Comparison of ENCODE assay signal across 8 cellular contexts in the genomic region with DNA sequence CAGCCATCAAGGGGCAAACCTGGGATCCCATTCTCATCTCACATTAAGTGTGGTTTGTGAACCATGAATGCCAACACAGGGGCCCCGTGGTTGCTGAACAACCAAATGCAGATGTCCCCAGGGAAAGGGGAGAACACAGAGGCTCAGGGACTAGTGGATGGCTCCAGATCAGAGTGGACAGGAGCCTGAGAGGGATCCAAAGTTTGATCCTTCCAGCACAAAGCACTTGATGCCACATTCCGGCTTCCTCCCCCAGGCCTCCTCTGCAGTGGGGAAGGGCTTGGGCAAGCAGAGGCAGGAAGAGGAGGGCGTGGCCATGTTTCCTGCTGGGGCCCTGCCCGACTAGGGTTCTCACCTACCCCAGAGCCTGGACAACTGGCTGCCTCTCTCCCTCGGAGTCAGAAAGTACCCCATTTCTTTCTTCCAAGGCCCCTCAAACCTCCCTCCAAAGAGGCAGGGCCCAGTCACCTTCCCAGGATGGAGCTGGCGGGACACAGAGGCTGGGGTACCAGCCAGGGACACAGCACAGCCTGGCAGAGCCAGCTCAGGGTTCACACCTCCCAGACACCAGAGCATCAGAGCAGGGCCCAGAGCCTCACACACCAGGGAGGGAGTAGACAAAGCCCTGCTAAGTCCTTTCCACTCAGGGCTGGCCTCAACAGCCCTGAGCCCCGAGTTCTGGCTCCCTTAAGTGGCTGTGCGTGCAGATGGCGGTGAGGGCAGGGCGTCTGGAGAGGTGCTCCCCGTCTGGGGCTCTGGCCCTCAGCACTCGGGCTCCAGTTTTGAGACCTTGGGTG. TPM values are rescaled to one million over a fixed set of nuclear protein-coding genes. Genes with fewer than 3 reads are reported as not detected.
DNase-seq lines count a peak whose midpoint lies in the region; ATAC-seq and TF ChIP-seq lines count a peak whose summit lies in the region.

No MANE protein-coding gene starts in this region.

- peak overlapping the region; percentile 88 for H3K4me3 Mint-ChIP-seq in GM23338
- peak overlapping the region; percentile 92 to 93 for H3K4me3 Mint-ChIP-seq in activated T-cell treated with anti-CD3 and anti-CD28 coated beads, Interleukin-2, amount 50 U/mL, for 72 hours

- peaks cover 17% of the 10 kb centered on the region for H3F3A ChIP-seq in GM23338 (replicated peaks; ENCODE audit: low read depth)

- no peaks in the 10 kb centered on the region for H4K20me1 ChIP-seq in GM23338 (replicated peaks; ENCODE audit: insufficient read depth)

- peak overlapping the region; percentile 89 for H3K27ac Mint-ChIP-seq in GM23338
- peak overlapping the region; percentile 88 for H3K27ac Mint-ChIP-seq in activated T-cell treated with anti-CD3 and anti-CD28 coated beads, Interleukin-2, amount 50 U/mL, for 72 hours

- H3K36me3 ChIP-seq in GM23338 (ENCODE audit: insufficient read depth): no peaks in the 10 kb centered on the region
- H3K36me3 ChIP-seq in NT2/D1 (ENCODE audit: insufficient read depth, insufficient read length, low read length): no peaks in the 10 kb centered on the region

- H3K9me3 ChIP-seq in NT2/D1 (ENCODE audit: insufficient read depth, low read length): no peaks in the 10 kb centered on the region

- H3K9me3 Mint-ChIP-seq in GM23338: no peaks in the 10 kb centered on the region
- H3K9me3 Mint-ChIP-seq in activated T-cell treated with anti-CD3 and anti-CD28 coated beads, Interleukin-2, amount 50 U/mL, for 72 hours: no peaks in the 10 kb centered on the region

- H2AFZ ChIP-seq in GM23338: no peak overlapping the region

- no peaks in the 10 kb centered on the region for H3K9me2 ChIP-seq in GM23338 (ENCODE audit: insufficient read depth)

- peak overlapping the region; percentile 59 for H3K9ac ChIP-seq in NT2/D1 (ENCODE audit: insufficient read length, low read depth)

- DNase-seq in GM23338 (ENCODE audit: low spot score) (peak; percentile 89), NT2/D1 (ENCODE audit: low read depth, low spot score) (peak; percentile 51), left ventricle myocardium superior (peak; percentile 73), OCI-M2 (lab: John Stamatoyannopoulos, UW; ENCODE audit: unreplicated experiment) (no peak), GM19238 (ENCODE audit: insufficient read length, low spot score) (no peak)
- peak; percentile 73 to 81 for DNase-seq in activated T-cell treated with anti-CD3 and anti-CD28 coated beads, Interleukin-2, amount 50 U/mL, for 72 hours

- H3K4me2 ChIP-seq in GM23338: peak overlapping the region; percentile 88

- ATAC-seq in GM23338 (peak; percentile 11), left ventricle myocardium superior (no peak), GM21360 (IDR thresholded peaks at IDR 0.05; ENCODE audit: unreplicated experiment) (no peak)
- peak in 1 of 2 donors; percentile 12 for ATAC-seq in activated T-cell treated with anti-CD3 and anti-CD28 coated beads, Interleukin-2, amount 50 U/mL, for 72 hours (replicated peaks in 1 of 2)

- H3K27me3 ChIP-seq in GM23338 (ENCODE audit: insufficient read depth): no peaks in the 10 kb centered on the region
- no peaks in the 10 kb centered on the region for H3K27me3 ChIP-seq in NT2/D1 (ENCODE audit: insufficient read depth, insufficient read length)

- H3K4me1 Mint-ChIP-seq in GM23338: peaks cover 49% of the 10 kb centered on the region
- H3K4me1 Mint-ChIP-seq in activated T-cell treated with anti-CD3 and anti-CD28 coated beads, Interleukin-2, amount 50 U/mL, for 72 hours (ENCODE audit: low read depth): peaks cover 60% of the 10 kb centered on the region

- H3K4me3 ChIP-seq in GM23338: peak overlapping the region; percentile 84; the same call in 1 of the 2 replicates
- peak overlapping the region; percentile 72 for H3K4me3 ChIP-seq in NT2/D1 (ENCODE audit: insufficient read length, low read depth)
- peak overlapping the region; percentile 47 to 74 (median 67) for H3K4me3 ChIP-seq in skin epidermis

- H3K27me3 Mint-ChIP-seq in GM23338 (ENCODE audit: insufficient read depth, low read depth, poor library complexity): peaks cover 27% of the 10 kb centered on the region
- no peaks in the 10 kb centered on the region for H3K27me3 Mint-ChIP-seq in activated T-cell treated with anti-CD3 and anti-CD28 coated beads, Interleukin-2, amount 50 U/mL, for 72 hours (ENCODE audit: low read depth)

- intact Hi-C loops in left ventricle myocardium superior (cut with micrococcal nuclease): no loop called here

- peaks cover 8% of the 10 kb centered on the region for H3K79me2 ChIP-seq in GM23338 (replicated peaks; ENCODE audit: insufficient read depth)

- no peaks in the 10 kb centered on the region for H3K36me3 Mint-ChIP-seq in GM23338 (ENCODE audit: low read depth)
- no peaks in the 10 kb centered on the region for H3K36me3 Mint-ChIP-seq in activated T-cell treated with anti-CD3 and anti-CD28 coated beads, Interleukin-2, amount 50 U/mL, for 72 hours (ENCODE audit: insufficient read depth in 2 of 2)

- H3K27ac ChIP-seq in GM23338 (ENCODE audit: low read depth): peak overlapping the region; percentile 92; the same call in 1 of the 2 replicates
- H3K27ac ChIP-seq in skin epidermis: peak overlapping the region in 20 of 21 experiments; percentile 69 to 95 (median 88)

- TF ChIP-seq CTCF in GM23338 (conservative IDR thresholded peaks at IDR 0.05; ENCODE audit: low read depth in 2 of 2): no peak

- H3K4me1 ChIP-seq in GM23338 (ENCODE audit: insufficient read depth): peaks cover 28% of the 10 kb centered on the region
- peaks cover 15% of the 10 kb centered on the region for H3K4me1 ChIP-seq in NT2/D1 (ENCODE audit: insufficient read depth, insufficient read length)

TF ChIP-seq in GM23338, 12 proteins besides CTCF, POLR2A, EP300 and RAD21:
- TF ChIP-seq CREB1 (CRISPR knock-in tag; IDR thresholded peaks at IDR 0.05; ENCODE audit: low read depth) (no peak), POLR2AphosphoS5 (IDR thresholded peaks at IDR 0.05; ENCODE audit: low read depth) (peak; percentile 59; the same call in 1 of the 2 replicates)

RNA-seq across cellular contexts. Expression of a gene that starts 4.3 kb away (rescaled TPM):
- total RNA-seq in GM23338 (2014; rRNA removed; shearing (Covaris generic)): 78.5 and 104 TPM in 2 replicates
- 56.7 and 59.3 TPM in 2 replicates for polyA plus RNA-seq in GM23338 (2016; fragmentation: Nextera tagmentation; extraction: Ambion mirVana)
- total RNA-seq in activated T-cell treated with anti-CD3 and anti-CD28 coated beads, Interleukin-2, amount 50 U/mL, for 72 hours: 10 to 100 TPM; 93.0 to 93.6 TPM
- 32.4 TPM for total RNA-seq in left ventricle myocardium superior

RNA-seq across cellular contexts. Expression of a gene that starts 7.6 kb away (rescaled TPM):
- total RNA-seq in GM23338 (2014; rRNA removed; shearing (Covaris generic)): not detected in 2 replicates
- 0.17 TPM in 1 of 2 replicates, not detected in the other for polyA plus RNA-seq in GM23338 (2016; fragmentation: Nextera tagmentation; extraction: Ambion mirVana)
- under 1 TPM; 0.67 to 0.81 TPM for total RNA-seq in activated T-cell treated with anti-CD3 and anti-CD28 coated beads, Interleukin-2, amount 50 U/mL, for 72 hours
- 0.20 TPM for total RNA-seq in left ventricle myocardium superior

Comparison
In these comparisons a context has a peak if more than half of its experiments do, and no peak if none do; other contexts are left out.
1. DNase-seq: peak in GM23338 (single experiment), NT2/D1 (single experiment), activated T-cell treated with anti-CD3 and anti-CD28 coated beads, Interleukin-2, amount 50 U/mL, for 72 hours (2 of 2) and left ventricle myocardium superior (single experiment); none in OCI-M2 (single experiment) and GM19238 (single experiment).
2. Peak in every context shown above with its lines, with median percentiles within 50 percentile points of each other: H3K4me3 ChIP-seq.